Comparison of ENCODE assay signal across 11 cellular contexts in genomic region chr17:78180508-78180907, GRCh38. TPM values are rescaled to one million over a fixed set of nuclear protein-coding genes. Genes with fewer than 3 reads are reported as not detected.
DNase-seq lines count a peak whose midpoint lies in the region; ATAC-seq and TF ChIP-seq lines count a peak whose summit lies in the region.
"Had no signal": no experiment of that assay in that cellular context is flagged by ENCODE, and none has a peak within 500 bp of the region (broad histone marks: within the 10 kb centered on the region; RNA-seq: fewer than 3 reads in every experiment).

No MANE protein-coding gene starts in this region.

- H3K36me3 Mint-ChIP-seq in T-helper 17 cell (ENCODE audit: low read depth) (no peaks in the 10 kb centered on the region), immature natural killer cell (no peaks in the 10 kb centered on the region)

- H3K27me3 ChIP-seq in KMS-11 (ENCODE audit: insufficient read depth, low read depth) (no peaks in the 10 kb centered on the region), smooth muscle cell (ENCODE audit: low read depth) (no peaks in the 10 kb centered on the region)
- H3K27me3 ChIP-seq: heart right ventricle had no signal

- H3K4me1 ChIP-seq in KMS-11 (ENCODE audit: low read depth, poor library complexity, severe bottlenecking): peaks cover 95% of the 10 kb centered on the region
- peaks cover 3% of the 10 kb centered on the region for H3K4me1 ChIP-seq in smooth muscle cell (ENCODE audit: low read depth)

- peak overlapping the region; percentile 75 for H3K27ac ChIP-seq in KMS-11
- peak overlapping the region; percentile 78 for H3K27ac ChIP-seq in smooth muscle cell (ENCODE audit: low read depth)

- H3K4me3 Mint-ChIP-seq in T-helper 17 cell (peak overlapping the region; percentile 19), immature natural killer cell (peak overlapping the region; percentile 58 to 84 (median 74))

- H3K9me3 ChIP-seq in T-helper 17 cell (ENCODE audit: control insufficient read depth, low read length, poor library complexity, severe bottlenecking) (no peaks in the 10 kb centered on the region), smooth muscle cell (replicated peaks; ENCODE audit: low read depth) (no peaks in the 10 kb centered on the region)
- H3K9me3 ChIP-seq: heart right ventricle had no signal

- TF ChIP-seq CTCF in KMS-11 (conservative IDR thresholded peaks at IDR 0.05; ENCODE audit: low read depth, low read length): no peak
- TF ChIP-seq CTCF in smooth muscle cell (IDR thresholded peaks at IDR 0.05; ENCODE audit: borderline replicate concordance, insufficient read depth, poor library complexity, severe bottlenecking): no peak

- H3F3A ChIP-seq in smooth muscle cell (ENCODE audit: low read depth): peaks cover 13% of the 10 kb centered on the region

- peak overlapping the region; percentile 71 for H3K27ac Mint-ChIP-seq in T-helper 17 cell
- H3K27ac Mint-ChIP-seq in immature natural killer cell: peak overlapping the region; percentile 48 to 92 (median 88)

- H3K79me2 ChIP-seq in KMS-11 (ENCODE audit: insufficient read depth, low read depth) (peaks cover 62% of the 10 kb centered on the region), smooth muscle cell (ENCODE audit: low read depth) (peaks cover 2% of the 10 kb centered on the region)

- H4K20me1 ChIP-seq in KMS-11 (ENCODE audit: insufficient read depth) (no peaks in the 10 kb centered on the region), smooth muscle cell (ENCODE audit: low read depth) (no peaks in the 10 kb centered on the region)

- H3K36me3 ChIP-seq in KMS-11 (ENCODE audit: insufficient read depth) (no peaks in the 10 kb centered on the region; the same call in 1 of the 2 replicates), smooth muscle cell (ENCODE audit: low read depth) (no peaks in the 10 kb centered on the region)

- peaks cover 11% of the 10 kb centered on the region for H3K4me1 Mint-ChIP-seq in T-helper 17 cell
- H3K4me1 Mint-ChIP-seq in immature natural killer cell: peaks cover 22 to 25% of the 10 kb centered on the region in 2 donors

- H3K27me3 Mint-ChIP-seq in T-helper 17 cell (no peaks in the 10 kb centered on the region), immature natural killer cell (ENCODE audit: low read depth in 3 of 3) (peaks cover 0 to 6% (median under 1%) of the 10 kb centered on the region in 3 donors)

- DNase-seq in T-helper 17 cell (no peak), immature natural killer cell (no peak), smooth muscle cell (lab: John Stamatoyannopoulos, UW; ENCODE audit: unreplicated experiment) (no peak), NCI-H146 treated with DMSO at 0.1 percent for 48 hours (lab: John Stamatoyannopoulos, UW; ENCODE audit: unreplicated experiment) (no peak), nucleus accumbens (lab: John Stamatoyannopoulos, UW) (no peak)
- DNase-seq: heart right ventricle had no signal

- no peak for ATAC-seq in T-helper 17 cell
- no peak for ATAC-seq in HG02610 (IDR thresholded peaks at IDR 0.05; ENCODE audit: unreplicated experiment)
- ATAC-seq: heart right ventricle had no signal

- no peak overlapping the region for H2AFZ ChIP-seq in KMS-11 (ENCODE audit: low read depth)
- H2AFZ ChIP-seq in smooth muscle cell (ENCODE audit: low read depth): peak overlapping the region; percentile 84

- H3K4me2 ChIP-seq in KMS-11 (peak overlapping the region; percentile 96), smooth muscle cell (peak overlapping the region; percentile 29)

- 85% methylated on average over 2 of the region's 2 CpGs for WGBS in smooth muscle cell (ENCODE audit: low lambda C conversion rate)

- H3K9ac ChIP-seq in KMS-11 (peak overlapping the region; percentile 20; the same call in 1 of the 2 replicates), smooth muscle cell (ENCODE audit: low read depth) (no peak overlapping the region)

- H3K4me3 ChIP-seq in KMS-11 (IDR thresholded peaks at IDR 0.05; ENCODE audit: insufficient read depth, low read depth, low read length) (no peak overlapping the region), smooth muscle cell (no peak overlapping the region)
- H3K4me3 ChIP-seq: heart right ventricle, lung had no signal

- no peaks in the 10 kb centered on the region for H3K9me3 Mint-ChIP-seq in immature natural killer cell

RNA-seq across cellular contexts. Expression of gene TK1, which starts 6.3 kb away (rescaled TPM):
- total RNA-seq in T-helper 17 cell (1 to 10 TPM in 1 of 2 donors, under 1 TPM in 1; 0.42 to 1.2 TPM), smooth muscle cell (20.0 and 20.9 TPM in 2 replicates)
- polyA plus RNA-seq in immature natural killer cell (10 to 100 TPM; 11.3 to 19.7 (median 13.1) TPM), smooth muscle cell (53.7 and 72.7 TPM in 2 replicates)

RNA-seq across cellular contexts. Expression of gene AFMID, which starts 6.7 kb away (rescaled TPM):
- total RNA-seq in T-helper 17 cell: 1 to 10 TPM; 1.5 to 2.9 TPM
- polyA plus RNA-seq in immature natural killer cell: 1 to 10 TPM; 1.0 to 3.2 (median 1.2) TPM
- total RNA-seq in smooth muscle cell: 63.7 and 64.9 TPM in 2 replicates
- polyA plus RNA-seq in smooth muscle cell: 10.0 and 23.0 TPM in 2 replicates

RNA-seq across cellular contexts. Expression of gene SYNGR2, which starts 12.1 kb away (rescaled TPM):
- total RNA-seq in T-helper 17 cell (10 to 100 TPM; 49.5 to 68.1 TPM), smooth muscle cell (55.3 and 64.7 TPM in 2 replicates)
- polyA plus RNA-seq in immature natural killer cell (100 to 1,000 TPM; 113 to 230 (median 132) TPM), smooth muscle cell (46.1 and 136 TPM in 2 replicates)

RNA-seq across cellular contexts. Expression of gene BIRC5, which starts 33.5 kb away (rescaled TPM):
- total RNA-seq in T-helper 17 cell (under 1 TPM; 0.40 to 0.44 TPM), smooth muscle cell (7.7 and 15.3 TPM in 2 replicates)
- polyA plus RNA-seq in immature natural killer cell (1 to 10 TPM; 3.6 to 5.5 (median 4.5) TPM), smooth muscle cell (11.9 and 15.6 TPM in 2 replicates)

RNA-seq across cellular contexts. Expression of gene C17orf99, which starts 34.3 kb away (rescaled TPM):
- total RNA-seq in T-helper 17 cell (not detected), smooth muscle cell (not detected in 2 replicates)
- polyA plus RNA-seq in immature natural killer cell (not detected), smooth muscle cell (0.29 and 1.7 TPM in 2 replicates)
- total RNA-seq: activated CD8-positive, alpha-beta memory T cell treated with anti-CD3 and anti-CD28 coated beads for 36 hours; astrocyte had no signal
- polyA plus RNA-seq: heart right ventricle had no signal

Comparison
In these comparisons a context has a peak if more than half of its experiments do, and no peak if none do; other contexts are left out.
1. RNA of gene AFMID, which starts 6.7 kb away (total RNA-seq): 63.7 to 64.9 TPM in smooth muscle cell; 1.5 to 2.9 TPM in T-helper 17 cell; every median in the first group is over 10 times any median in the second.